In genomic region chr5:86305050-86305449, GRCh38 we compare ENCODE assay signal across 8 cellular contexts.
DNase-seq lines count a peak whose midpoint lies in the region; ATAC-seq and FAIRE-seq lines count a peak whose summit lies in the region.
"Not testable (repeated sequence)": the region's sequence is repeated elsewhere in the genome, so short reads cannot be mapped to it uniquely, and the experiment has no call there.

No MANE protein-coding gene starts in this region.

- ATAC-seq in HG03521 (IDR thresholded peaks at IDR 0.05; ENCODE audit: unreplicated experiment): peak; percentile 56
- peak; percentile 49 for ATAC-seq in activated CD8-positive, alpha-beta T cell treated with anti-CD3 and anti-CD28 coated beads, Interleukin-2, amount 10 ng/mL, durations not matched to agents 7 days and 5 days
- ATAC-seq in naive thymus-derived CD4-positive, alpha-beta T cell: peak; percentile 24

- not testable (repeated sequence) for H3K4me3 Mint-ChIP-seq in activated CD8-positive, alpha-beta T cell treated with anti-CD3 and anti-CD28 coated beads, Interleukin-2, amount 10 ng/mL, durations not matched to agents 7 days and 5 days; naive thymus-derived CD4-positive, alpha-beta T cell

- not testable (repeated sequence) for H3K4me1 ChIP-seq in naive thymus-derived CD4-positive, alpha-beta T cell (ENCODE audit: control insufficient read depth in 2 of 2, insufficient read depth in 2 of 2, low read length in 2 of 2)

- DNase-seq in ACHN: peak; percentile 33
- not testable (repeated sequence) for DNase-seq in GM18507 (ENCODE audit: extremely low spot score, insufficient read length, low read depth); activated CD8-positive, alpha-beta T cell treated with anti-CD3 and anti-CD28 coated beads, Interleukin-2, amount 10 ng/mL, durations not matched to agents 7 days and 5 days; naive thymus-derived CD4-positive, alpha-beta T cell
- DNase-seq in H4 (ENCODE audit: low spot score): peak; percentile 6
- DNase-seq in NCI-H69 (lab: John Stamatoyannopoulos, UW): peak; percentile 62
- peak; percentile 15 for DNase-seq in fibroblast of peridontal ligament (ENCODE audit: extremely low read depth)

- H3K36me3 ChIP-seq in naive thymus-derived CD4-positive, alpha-beta T cell (ENCODE audit: control insufficient read depth in 2 of 3, insufficient read depth in 3 of 3, low read length in 3 of 3): not testable (repeated sequence)

- intact Hi-C loops in naive thymus-derived CD4-positive, alpha-beta T cell (cut with micrococcal nuclease): not testable (repeated sequence)

- not testable (repeated sequence) for H3K36me3 Mint-ChIP-seq in activated CD8-positive, alpha-beta T cell treated with anti-CD3 and anti-CD28 coated beads, Interleukin-2, amount 10 ng/mL, durations not matched to agents 7 days and 5 days (ENCODE audit: low read depth); naive thymus-derived CD4-positive, alpha-beta T cell

- POLR2A ChIA-PET in activated CD8-positive, alpha-beta T cell treated with anti-CD3 and anti-CD28 coated beads, Interleukin-2, amount 10 ng/mL, durations not matched to agents 7 days and 5 days (lab: Charles Lee); naive thymus-derived CD4-positive, alpha-beta T cell (lab: Charles Lee): not testable (repeated sequence)

- H3K9me3 Mint-ChIP-seq in activated CD8-positive, alpha-beta T cell treated with anti-CD3 and anti-CD28 coated beads, Interleukin-2, amount 10 ng/mL, durations not matched to agents 7 days and 5 days (ENCODE audit: insufficient read depth); naive thymus-derived CD4-positive, alpha-beta T cell: not testable (repeated sequence)

- not testable (repeated sequence) for H3K27me3 ChIP-seq in naive thymus-derived CD4-positive, alpha-beta T cell (ENCODE audit: control insufficient read depth in 2 of 2, insufficient read depth in 2 of 2, low read length in 2 of 2)

- H3K9me3 ChIP-seq in naive thymus-derived CD4-positive, alpha-beta T cell (ENCODE audit: control insufficient read depth in 2 of 3, low read length in 3 of 3): not testable (repeated sequence)

- CTCF ChIA-PET in activated CD8-positive, alpha-beta T cell treated with anti-CD3 and anti-CD28 coated beads, Interleukin-2, amount 10 ng/mL, durations not matched to agents 7 days and 5 days (lab: Charles Lee); naive thymus-derived CD4-positive, alpha-beta T cell (lab: Charles Lee): not testable (repeated sequence)

- peak; percentile 59 for FAIRE-seq in GM18507 (lab: Jason Lieb, UNC)

- H3K4me1 Mint-ChIP-seq in activated CD8-positive, alpha-beta T cell treated with anti-CD3 and anti-CD28 coated beads, Interleukin-2, amount 10 ng/mL, durations not matched to agents 7 days and 5 days (ENCODE audit: low read depth); naive thymus-derived CD4-positive, alpha-beta T cell: not testable (repeated sequence)

- not testable (repeated sequence) for H3K4me3 ChIP-seq in naive thymus-derived CD4-positive, alpha-beta T cell (ENCODE audit: low read length)

- in situ Hi-C loops in ACHN (cut with HindIII; ENCODE audit: low pct_ligation_motif_present, low pct_unique_long_range_greater_than_20kb, low sequenced_read_pairs): not testable (repeated sequence)

- H3K27ac ChIP-seq in naive thymus-derived CD4-positive, alpha-beta T cell (ENCODE audit: low read depth, low read length): not testable (repeated sequence)

- not testable (repeated sequence) for H3K27ac Mint-ChIP-seq in activated CD8-positive, alpha-beta T cell treated with anti-CD3 and anti-CD28 coated beads, Interleukin-2, amount 10 ng/mL, durations not matched to agents 7 days and 5 days; naive thymus-derived CD4-positive, alpha-beta T cell

- not testable (repeated sequence) for H3K27me3 Mint-ChIP-seq in activated CD8-positive, alpha-beta T cell treated with anti-CD3 and anti-CD28 coated beads, Interleukin-2, amount 10 ng/mL, durations not matched to agents 7 days and 5 days (ENCODE audit: low read depth); naive thymus-derived CD4-positive, alpha-beta T cell
